Comparison of ENCODE assay signal across 1 cellular context in genomic region chr16:21257284-21257683, GRCh38.
A peak's percentile ranks its signal among the peaks of the same experiment; 100 is the strongest.
TF ChIP-seq lines count a peak whose summit lies in the region.

No MANE protein-coding gene starts in this region.

TF ChIP-seq in HepG2, 621 proteins besides CTCF, POLR2A, EP300 and RAD21 (continued from another document):
- TF ChIP-seq ZNF318 (CRISPR knock-in tag; IDR thresholded peaks at IDR 0.05) (no peak), ZNF788 (CRISPR knock-in tag; IDR thresholded peaks at IDR 0.05; ENCODE audit: borderline replicate concordance) (no peak), ATF7 (IDR thresholded peaks at IDR 0.05) (no peak), ATF7 (CRISPR knock-in tag; IDR thresholded peaks at IDR 0.05) (no peak), PRMT3 (CRISPR knock-in tag; IDR thresholded peaks at IDR 0.05; ENCODE audit: borderline replicate concordance, low read depth) (no peak), SP2 (CRISPR knock-in tag; IDR thresholded peaks at IDR 0.05) (no peak), NR0B2 (CRISPR knock-in tag; IDR thresholded peaks at IDR 0.05) (no peak), HIVEP1 (CRISPR knock-in tag; IDR thresholded peaks at IDR 0.05) (no peak), MXI1 (IDR thresholded peaks at IDR 0.05; ENCODE audit: borderline replicate concordance, low read depth, low read length) (no peak), E2F2 (CRISPR knock-in tag; IDR thresholded peaks at IDR 0.05; ENCODE audit: borderline replicate concordance) (no peak), ZNF101 (CRISPR knock-in tag; IDR thresholded peaks at IDR 0.05; ENCODE audit: borderline replicate concordance, low read depth) (no peak), ZSCAN25 (CRISPR knock-in tag; IDR thresholded peaks at IDR 0.05) (no peak), ZBTB8A (CRISPR knock-in tag; IDR thresholded peaks at IDR 0.05; ENCODE audit: borderline replicate concordance, low read depth) (no peak), ZNF224 (CRISPR knock-in tag; IDR thresholded peaks at IDR 0.05) (no peak), PAX8 (CRISPR knock-in tag; IDR thresholded peaks at IDR 0.05; ENCODE audit: borderline replicate concordance) (no peak), ZNF121 (CRISPR knock-in tag; IDR thresholded peaks at IDR 0.05) (peak; percentile 92), SCMH1 (CRISPR knock-in tag; IDR thresholded peaks at IDR 0.05; ENCODE audit: borderline replicate concordance) (no peak)
